Comparison of ENCODE assay signal across 1 cellular context in genomic region chr13:41306271-41307150, GRCh38.
TF ChIP-seq lines count a peak whose summit lies in the region.

No MANE protein-coding gene starts in this region.

TF ChIP-seq in H1, 55 proteins besides CTCF, POLR2A, EP300 and RAD21:
- TF ChIP-seq YY1 (IDR thresholded peaks at IDR 0.05; ENCODE audit: low read depth, low read length) (no peak), CTBP2 (IDR thresholded peaks at IDR 0.05; ENCODE audit: borderline replicate concordance, insufficient read depth, insufficient read length, low read length) (no peak)
